22 cellular contexts compared by ENCODE assay signal in the genomic region with DNA sequence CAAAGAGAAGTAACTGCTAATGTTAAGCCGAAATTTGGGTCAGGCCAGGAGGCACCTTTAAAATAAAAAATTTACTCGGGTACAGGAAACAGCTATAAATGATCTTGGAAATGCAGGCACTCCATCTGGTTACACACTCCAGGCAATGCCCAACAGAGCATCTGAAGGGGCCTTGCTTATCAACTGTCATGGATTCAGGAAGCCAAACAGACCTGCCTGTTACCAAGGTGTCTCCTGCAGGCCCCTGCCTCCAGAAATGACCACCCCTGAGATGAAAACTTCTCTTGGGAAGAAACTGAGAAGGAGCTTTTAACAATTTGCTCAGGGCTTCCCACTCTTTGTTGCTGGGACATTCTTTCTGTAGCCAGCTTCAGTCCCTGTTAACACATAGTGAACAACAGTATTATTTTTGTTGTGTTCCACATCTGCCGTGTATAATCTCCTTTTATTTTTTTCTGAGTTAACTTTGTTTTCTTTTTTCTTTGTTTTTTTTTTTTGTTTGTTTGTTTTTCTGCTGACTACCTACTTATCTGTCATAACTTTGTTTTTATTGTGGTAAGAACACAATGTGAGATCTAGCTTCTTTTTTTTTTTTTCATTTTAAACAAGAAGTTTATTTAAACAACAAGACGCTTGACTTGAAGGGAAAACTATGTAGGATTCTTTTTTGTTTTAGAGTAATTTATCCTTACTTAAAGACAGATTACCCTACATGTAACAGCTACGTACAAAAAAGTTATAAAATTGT. TPM values are rescaled to one million over a fixed set of nuclear protein-coding genes. Genes with fewer than 3 reads are reported as not detected.
DNase-seq lines count a peak whose midpoint lies in the region; ATAC-seq and TF ChIP-seq lines count a peak whose summit lies in the region.
"Had no signal": no experiment of that assay in that cellular context is flagged by ENCODE, and none has a peak within 500 bp of the region (broad histone marks: within the 10 kb centered on the region; RNA-seq: fewer than 3 reads in every experiment).

No MANE protein-coding gene starts in this region.

- no peaks in the 10 kb centered on the region for H3K36me3 Mint-ChIP-seq in endodermal cell (ENCODE audit: low read depth)
- no peaks in the 10 kb centered on the region for H3K36me3 Mint-ChIP-seq in CD8-positive, alpha-beta T cell
- H3K36me3 Mint-ChIP-seq: activated CD8-positive, alpha-beta memory T cell treated with anti-CD3 and anti-CD28 coated beads, Interleukin-2, amount 10 ng/mL, durations not matched to agents 7 days and 5 days; CD14-positive monocyte had no signal

- DNase-seq in heart right ventricle (no peak), left ventricle myocardium superior (no peak), endodermal cell (no peak), mucosa of descending colon (no peak), upper lobe of left lung (no peak), A172 (ENCODE audit: low spot score) (no peak)
- DNase-seq in CD8-positive, alpha-beta T cell: no peak
- DNase-seq: activated CD8-positive, alpha-beta memory T cell treated with anti-CD3 and anti-CD28 coated beads, Interleukin-2, amount 10 ng/mL, durations not matched to agents 7 days and 5 days; head of caudate nucleus; midbrain; NCI-H1436; NCI-H748 treated with DMSO at 0.1 percent for 48 hours; nucleus accumbens; retina; stimulated activated CD4-positive, alpha-beta T cell treated with anti-CD3 and anti-CD28 coated beads, Interleukin-1b, Interleukin-23, amount 100 ng/mL, for 48 hours had no signal

- 50 to 53% methylated on average over 5 of the region's 5 CpGs for WGBS in heart right ventricle, 2 donors
- WGBS in endodermal cell (ENCODE audit: insufficient coverage in 1 of 2, insufficient read length in 1 of 2), 2 experiments: 70 to 94% methylated on average over 2 to 3 of the region's 5 CpGs
- 51 to 58% methylated on average over 5 of the region's 5 CpGs for WGBS in upper lobe of left lung, 2 donors

- no peaks in the 10 kb centered on the region for H3K9me3 Mint-ChIP-seq in endodermal cell
- H3K9me3 Mint-ChIP-seq in CD8-positive, alpha-beta T cell: no peaks in the 10 kb centered on the region
- H3K9me3 Mint-ChIP-seq: activated T-helper 2 cell treated with anti-CD3 and anti-CD28 coated beads, Interferon-gamma antibody, Interleukin-2, Interleukin-4, amounts not matched to agents 10 μg/mL and 5 μg/mL and 100 μg/mL, durations not matched to agents 14 hours and 24 hours and 36 hours; CD14-positive monocyte had no signal

- H3K36me3 ChIP-seq in heart right ventricle (no peaks in the 10 kb centered on the region), endodermal cell (ENCODE audit: control insufficient read depth, insufficient read depth, low read length) (no peaks in the 10 kb centered on the region), mucosa of descending colon (ENCODE audit: low read depth) (no peaks in the 10 kb centered on the region), upper lobe of left lung (no peaks in the 10 kb centered on the region)
- H3K36me3 ChIP-seq in CD8-positive, alpha-beta T cell (ENCODE audit: insufficient read depth, low read length): no peaks in the 10 kb centered on the region
- H3K36me3 ChIP-seq: breast epithelium had no signal

- no peak for TF ChIP-seq POLR2A in upper lobe of left lung (IDR thresholded peaks at IDR 0.05)

- TF ChIP-seq EP300 in upper lobe of left lung (IDR thresholded peaks at IDR 0.05): no peak

- ATAC-seq in heart right ventricle (peak in 1 of 8 donors; percentile 6), left ventricle myocardium superior (no peak), mucosa of descending colon (peak; percentile 2), upper lobe of left lung (ENCODE audit: low FRiP score in 2 of 2) (no peak), HG02970 (IDR thresholded peaks at IDR 0.05; ENCODE audit: low FRiP score, unreplicated experiment) (no peak)
- ATAC-seq in CD8-positive, alpha-beta T cell: no peak
- ATAC-seq: activated CD8-positive, alpha-beta memory T cell treated with anti-CD3 and anti-CD28 coated beads, Interleukin-2, amount 10 ng/mL, durations not matched to agents 7 days and 5 days; esophagus mucosa had no signal

- H3K4me1 ChIP-seq in heart right ventricle (peaks cover 3 to 62% (median 38%) of the 10 kb centered on the region in 9 donors), endodermal cell (ENCODE audit: control insufficient read depth, insufficient read depth, low read length) (peaks cover 22% of the 10 kb centered on the region), mucosa of descending colon (ENCODE audit: low read depth) (peaks cover 57% of the 10 kb centered on the region), upper lobe of left lung (peaks cover 27 to 32% (median 29%) of the 10 kb centered on the region in 4 donors)
- H3K4me1 ChIP-seq in CD8-positive, alpha-beta T cell (ENCODE audit: insufficient read depth, low read length): no peaks in the 10 kb centered on the region
- H3K4me1 ChIP-seq: breast epithelium had no signal

- POLR2A ChIA-PET in CD8-positive, alpha-beta T cell (lab: Charles Lee): interaction anchor here (1.2 kb wide), 1 partner anchor 14 kb away, joined by 3 read pairs; no protein-coding TSS in a partner anchor

- no peak overlapping the region for H3K9ac ChIP-seq in endodermal cell (ENCODE audit: extremely low read depth, low read length, poor library complexity, severe bottlenecking)

- peaks cover 44% of the 10 kb centered on the region for H3K4me1 Mint-ChIP-seq in endodermal cell
- H3K4me1 Mint-ChIP-seq in CD8-positive, alpha-beta T cell (ENCODE audit: low read depth): no peaks in the 10 kb centered on the region

- CTCF ChIA-PET in CD8-positive, alpha-beta T cell (lab: Charles Lee): interaction anchor here (0.7 to 22.6 kb wide), 6 partner anchors 11 to 195 kb away, joined by 3 to 706 read pairs (median 4); a partner anchor contains a TSS

- no peak overlapping the region for H3K4me3 Mint-ChIP-seq in endodermal cell
- no peak overlapping the region for H3K4me3 Mint-ChIP-seq in CD8-positive, alpha-beta T cell
- H3K4me3 Mint-ChIP-seq: activated CD8-positive, alpha-beta memory T cell treated with anti-CD3 and anti-CD28 coated beads, Interleukin-2, amount 10 ng/mL, durations not matched to agents 7 days and 5 days; CD14-positive monocyte had no signal

- TF ChIP-seq CTCF in heart right ventricle (IDR thresholded peaks at IDR 0.05) (no peak), endodermal cell (conservative IDR thresholded peaks at IDR 0.05) (no peak), mucosa of descending colon (IDR thresholded peaks at IDR 0.05) (no peak), upper lobe of left lung (IDR thresholded peaks at IDR 0.05) (no peak)
- TF ChIP-seq CTCF in CD8-positive, alpha-beta T cell (IDR thresholded peaks at IDR 0.05): no peak

- H3K9me3 ChIP-seq in heart right ventricle: no peaks in the 10 kb centered on the region
- H3K9me3 ChIP-seq in endodermal cell (ENCODE audit: control insufficient read depth, low read length): no peaks in the 10 kb centered on the region
- no peaks in the 10 kb centered on the region for H3K9me3 ChIP-seq in mucosa of descending colon
- no peaks in the 10 kb centered on the region for H3K9me3 ChIP-seq in upper lobe of left lung
- no peaks in the 10 kb centered on the region for H3K9me3 ChIP-seq in CD8-positive, alpha-beta T cell (ENCODE audit: low read length)
- H3K9me3 ChIP-seq: breast epithelium had no signal

- H3K4me3 ChIP-seq in heart right ventricle (no peak overlapping the region), endodermal cell (ENCODE audit: low read length) (no peak overlapping the region), mucosa of descending colon (no peak overlapping the region), upper lobe of left lung (no peak overlapping the region)
- H3K4me3 ChIP-seq in CD8-positive, alpha-beta T cell (ENCODE audit: low read depth, low read length): no peak overlapping the region
- H3K4me3 ChIP-seq: breast epithelium had no signal

- no peaks in the 10 kb centered on the region for H3K27me3 ChIP-seq in heart right ventricle
- H3K27me3 ChIP-seq in endodermal cell (ENCODE audit: control insufficient read depth, insufficient read depth, low read length, poor library complexity, severe bottlenecking): no peaks in the 10 kb centered on the region
- H3K27me3 ChIP-seq in upper lobe of left lung: no peaks in the 10 kb centered on the region
- H3K27me3 ChIP-seq in CD8-positive, alpha-beta T cell (ENCODE audit: insufficient read depth, low read length): no peaks in the 10 kb centered on the region
- H3K27me3 ChIP-seq: breast epithelium had no signal

- intact Hi-C loops in heart right ventricle (cut with DNase I): loop anchor here in 5 of 10 donors (2.0 to 10.0 kb wide), 3 partner anchors 33 to 149 kb away; a partner anchor contains a TSS
- intact Hi-C loops in left ventricle myocardium superior (cut with micrococcal nuclease): no loop called here
- intact Hi-C loops in mucosa of descending colon (cut with DNase I, micrococcal nuclease): loop anchor here (5.0 to 10.0 kb wide), 2 partner anchors 199 to 202 kb away; no protein-coding TSS in a partner anchor
- intact Hi-C loops in CD8-positive, alpha-beta T cell (cut with DNase I, micrococcal nuclease): no loop called here

- peak overlapping the region in 9 of 10 donors; percentile 41 to 82 (median 78) for H3K27ac ChIP-seq in heart right ventricle
- H3K27ac ChIP-seq in endodermal cell (ENCODE audit: low read depth, low read length): no peak overlapping the region
- H3K27ac ChIP-seq in upper lobe of left lung: peak overlapping the region in 3 of 4 donors; percentile 5 to 55 (median 55)
- H3K27ac ChIP-seq in CD8-positive, alpha-beta T cell (ENCODE audit: low read depth, low read length): no peak overlapping the region

- H3K27ac Mint-ChIP-seq in endodermal cell: peak overlapping the region; percentile 71
- no peak overlapping the region for H3K27ac Mint-ChIP-seq in CD8-positive, alpha-beta T cell
- H3K27ac Mint-ChIP-seq: activated CD8-positive, alpha-beta memory T cell treated with anti-CD3 and anti-CD28 coated beads, Interleukin-2, amount 10 ng/mL, durations not matched to agents 7 days and 5 days; activated T-helper 2 cell treated with anti-CD3 and anti-CD28 coated beads, Interferon-gamma antibody, Interleukin-2, Interleukin-4, amounts not matched to agents 10 μg/mL and 5 μg/mL and 100 μg/mL, durations not matched to agents 14 hours and 24 hours and 36 hours had no signal

- H3K27me3 Mint-ChIP-seq in endodermal cell (ENCODE audit: insufficient read depth): peaks cover 6% of the 10 kb centered on the region
- peaks cover 9% of the 10 kb centered on the region for H3K27me3 Mint-ChIP-seq in CD8-positive, alpha-beta T cell (ENCODE audit: low read depth)

RNA-seq across cellular contexts. Expression of a gene that starts 18.7 kb away (rescaled TPM):
- total RNA-seq in heart right ventricle: 100 to 1,000 TPM; 299 to 556 (median 416) TPM
- polyA plus RNA-seq in heart right ventricle: 100 to 1,000 TPM; 775 to 951 TPM
- total RNA-seq in left ventricle myocardium superior: 513 TPM
- total RNA-seq in endodermal cell: 10 to 100 TPM; 52.9 to 59.8 TPM
- 91.4 TPM for polyA plus RNA-seq in endodermal cell (2013, experiment 1 of 2)
- polyA plus RNA-seq in endodermal cell (2013, experiment 2 of 2): 91.8 TPM
- 100 to 1,000 TPM; 115 to 223 (median 198) TPM for total RNA-seq in mucosa of descending colon
- total RNA-seq in upper lobe of left lung: 10 to 100 TPM; 11.5 to 55.3 (median 43.6) TPM
- total RNA-seq in CD8-positive, alpha-beta T cell: 10 to 100 TPM; 10.5 to 13.4 TPM
- total RNA-seq in A172 (2014; rRNA removed; shearing (Covaris generic)): 154 and 231 TPM in 2 replicates

RNA-seq across cellular contexts. Expression of a gene that starts 34.3 kb away (rescaled TPM):
- 10 to 100 TPM; 31.4 to 47.5 (median 38.8) TPM for total RNA-seq in heart right ventricle
- polyA plus RNA-seq in heart right ventricle: 10 to 100 TPM; 15.5 to 36.2 TPM
- 35.5 TPM for total RNA-seq in left ventricle myocardium superior
- total RNA-seq in endodermal cell: 10 to 100 TPM; 90.2 to 99.0 TPM
- polyA plus RNA-seq in endodermal cell (2013, experiment 1 of 2): 52.5 TPM
- polyA plus RNA-seq in endodermal cell (2013, experiment 2 of 2): 46.2 TPM
- 10 to 100 TPM; 67.6 to 70.5 (median 68.1) TPM for total RNA-seq in mucosa of descending colon
- 10 to 100 TPM; 38.6 to 79.6 (median 60.7) TPM for total RNA-seq in upper lobe of left lung
- total RNA-seq in CD8-positive, alpha-beta T cell: 10 to 100 TPM; 56.4 to 56.7 TPM
- total RNA-seq in A172 (2014; rRNA removed; shearing (Covaris generic)): 112 and 118 TPM in 2 replicates

RNA-seq across cellular contexts. Expression of a gene that starts 43.0 kb away (rescaled TPM):
- total RNA-seq in heart right ventricle: 100 to 1,000 TPM; 196 to 412 (median 275) TPM
- 100 to 1,000 TPM in 1 of 2 donors, 10 to 100 TPM in 1; 79.7 to 164 TPM for polyA plus RNA-seq in heart right ventricle
- total RNA-seq in left ventricle myocardium superior: 330 TPM
- 10 to 100 TPM; 38.4 to 45.2 TPM for total RNA-seq in endodermal cell
- polyA plus RNA-seq in endodermal cell (2013, experiment 1 of 2): 43.0 TPM
- polyA plus RNA-seq in endodermal cell (2013, experiment 2 of 2): 35.2 TPM
- total RNA-seq in mucosa of descending colon: 100 to 1,000 TPM; 181 to 296 (median 224) TPM
- total RNA-seq in upper lobe of left lung: 100 to 1,000 TPM; 123 to 330 (median 180) TPM
- 100 to 1,000 TPM; 112 to 121 TPM for total RNA-seq in CD8-positive, alpha-beta T cell
- total RNA-seq in A172 (2014; rRNA removed; shearing (Covaris generic)): 50.3 and 78.4 TPM in 2 replicates

RNA-seq across cellular contexts. Expression of a gene that starts 56.8 kb away (rescaled TPM):
- total RNA-seq in heart right ventricle (under 1 TPM in 2 of 10 donors, not detected in 8; 0.08 to 0.33 TPM), left ventricle myocardium superior (not detected), endodermal cell (1 to 10 TPM in 1 of 2 donors, under 1 TPM in 1; 0.49 to 2.1 TPM), mucosa of descending colon (10 to 100 TPM; 10.7 to 25.1 (median 12.2) TPM), upper lobe of left lung (10 to 100 TPM in 1 of 6 donors, 1 to 10 TPM in 4, under 1 TPM in 1; 0.69 to 12.1 (median 1.5) TPM)
- polyA plus RNA-seq in heart right ventricle: under 1 TPM; 0.06 to 0.73 TPM
- 0.68 TPM for polyA plus RNA-seq in endodermal cell (2013, experiment 1 of 2)
- polyA plus RNA-seq in endodermal cell (2013, experiment 2 of 2): 0.79 TPM
- total RNA-seq in CD8-positive, alpha-beta T cell: not detected
- 0.02 TPM in 1 of 2 replicates, not detected in the other for total RNA-seq in A172 (2014; rRNA removed; shearing (Covaris generic))
- total RNA-seq: activated CD8-positive, alpha-beta memory T cell treated with anti-CD3 and anti-CD28 coated beads, Interleukin-2, amount 10 ng/mL, durations not matched to agents 7 days and 5 days; activated T-helper 2 cell treated with anti-CD3 and anti-CD28 coated beads, Interferon-gamma antibody, Interleukin-2, Interleukin-4, amounts not matched to agents 10 μg/mL and 5 μg/mL and 100 μg/mL, durations not matched to agents 14 hours and 24 hours and 36 hours; MCF 10A; OCI-LY7 had no signal
- polyA plus RNA-seq: CD14-positive monocyte had no signal

Comparison
In these comparisons a context has a peak if more than half of its experiments do, and no peak if none do; other contexts are left out.
1. H3K27ac ChIP-seq: peak in heart right ventricle (9 of 10) and upper lobe of left lung (3 of 4); none in endodermal cell (single experiment) and CD8-positive, alpha-beta T cell (single experiment).
2. intact Hi-C loops: an anchor here in mucosa of descending colon (5.0 to 10.0 kb wide); none called in left ventricle myocardium superior and CD8-positive, alpha-beta T cell.